Comparison of ENCODE assay signal across 12 cellular contexts in genomic region chr9:116377179-116377790, GRCh38.
DNase-seq lines count a peak whose midpoint lies in the region; ATAC-seq, FAIRE-seq and TF ChIP-seq lines count a peak whose summit lies in the region.
"Had no signal": no experiment of that assay in that cellular context is flagged by ENCODE, and none has a peak within 500 bp of the region (broad histone marks: within the 10 kb centered on the region; RNA-seq: fewer than 3 reads in every experiment).

No MANE protein-coding gene starts in this region.

- POLR2A ChIA-PET in GM10248 (lab: Yijun Ruan, JAX) = no interaction called here

- no peak overlapping the region for H3K27ac ChIP-seq in substantia nigra (ENCODE audit: low read depth, low read length, poor library complexity, severe bottlenecking)
- H3K27ac ChIP-seq: C4-2B had no signal

- ATAC-seq in HG03196 (IDR thresholded peaks at IDR 0.05; ENCODE audit: unreplicated experiment) = no peak

- no peak for TF ChIP-seq CTCF in bronchial epithelial cell (IDR thresholded peaks at IDR 0.05; ENCODE audit: insufficient read depth, low read length, severe bottlenecking)
- TF ChIP-seq CTCF in GM10248 (IDR thresholded peaks at IDR 0.05; ENCODE audit: control extremely low read depth, extremely low read depth, low read depth, missing control alignments) = no peak

- H3K4me3 ChIP-seq in bronchial epithelial cell (ENCODE audit: low read depth, low read length) = no peak overlapping the region
- H3K4me3 ChIP-seq: skin epidermis had no signal

- no peaks in the 10 kb centered on the region for H3K36me3 ChIP-seq in bronchial epithelial cell (ENCODE audit: control insufficient read depth, insufficient read depth, low read length)

- CTCF ChIA-PET in GM10248 (lab: Yijun Ruan, JAX) = interaction anchor here (1.0 kb wide), 1 partner anchor 8 kb away, joined by 3 read pairs; no protein-coding TSS in a partner anchor

- H3K27me3 ChIP-seq in bronchial epithelial cell (ENCODE audit: control insufficient read depth, insufficient read depth, low read length) = no peaks in the 10 kb centered on the region

- peak; percentile 74 for DNase-seq in AG08396 (ENCODE audit: low spot score)
- DNase-seq in M059J (ENCODE audit: low read depth) = peak; percentile 86
- DNase-seq in bronchial epithelial cell (ENCODE audit: low read depth) = peak; percentile 91
- DNase-seq in kidney tubule cell (ENCODE audit: low spot score) = peak; percentile 89
- no peak for DNase-seq in GM10248 (ENCODE audit: extremely low spot score)
- DNase-seq in substantia nigra (lab: John Stamatoyannopoulos, UW) = no peak
- no peak for DNase-seq in NCI-H1092 (lab: John Stamatoyannopoulos, UW)
- DNase-seq: central memory CD4-positive, alpha-beta T cell; NCI-H2081 treated with DMSO at 0.1 percent for 48 hours had no signal

- no peak for FAIRE-seq in bronchial epithelial cell (lab: Jason Lieb, UNC)

Comparison
In these comparisons a context has a peak if more than half of its experiments do, and no peak if none do; other contexts are left out.
1. DNase-seq: peak in AG08396 (single experiment), M059J (single experiment), bronchial epithelial cell (single experiment) and kidney tubule cell (single experiment); none in GM10248 (single experiment), substantia nigra (0 of 49) and NCI-H1092 (single experiment).